ENCODE assay signal across 11 cellular contexts in the genomic region with DNA sequence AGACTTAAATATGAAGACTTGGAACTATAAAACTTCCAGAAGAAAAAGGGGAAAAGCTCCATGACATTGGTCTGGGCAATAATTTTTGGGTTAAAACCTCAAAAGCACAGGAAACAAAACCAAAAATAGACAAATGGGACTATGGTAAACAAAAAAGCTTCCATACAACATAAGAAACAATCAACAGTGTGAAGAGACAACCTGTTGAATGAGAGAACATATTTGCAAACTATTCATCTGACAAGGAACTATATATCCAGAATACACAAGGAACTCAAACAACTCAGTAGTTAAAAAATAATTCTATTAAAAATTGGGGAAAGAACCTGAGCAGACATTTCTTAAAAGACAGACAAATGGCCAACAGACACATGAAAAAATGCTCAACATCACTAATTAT.
"Had no signal": no experiment of that assay in that cellular context is flagged by ENCODE, and none has a peak within 500 bp of the region (broad histone marks: within the 10 kb centered on the region; RNA-seq: fewer than 3 reads in every experiment).

No MANE protein-coding gene starts in this region.

- H3K9me3 Mint-ChIP-seq: GM23338, HFFc6 had no signal

- H3K4me1 Mint-ChIP-seq: GM23338, H9 had no signal

- H3K36me3 ChIP-seq: HAP-1 had no signal

- DNase-seq: GM23248, GOT3, H7, H9, HCEC 1CT, HFFc6 had no signal

- H3K4me1 ChIP-seq: HAP-1 had no signal

- H3K9me3 ChIP-seq: HAP-1 had no signal

- H3K27ac Mint-ChIP-seq: GM23338, H9, HFFc6 had no signal

- H3K27ac ChIP-seq: GM23248 had no signal

- ATAC-seq: GM23338, HCT116 had no signal

- H3K4me3 ChIP-seq: GM23248, GM23338, HAP-1 had no signal

- FAIRE-seq: H1, H54 had no signal

- H3K4me3 Mint-ChIP-seq: GM23338, H9, HFFc6 had no signal
